9 cellular contexts compared by ENCODE assay signal in genomic region chr14:69242311-69243224, GRCh38. TPM values are rescaled to one million over a fixed set of nuclear protein-coding genes. Genes with fewer than 3 reads are reported as not detected.
DNase-seq lines count a peak whose midpoint lies in the region; ATAC-seq, FAIRE-seq and TF ChIP-seq lines count a peak whose summit lies in the region.
"Had no signal": no experiment of that assay in that cellular context is flagged by ENCODE, and none has a peak within 500 bp of the region (broad histone marks: within the 10 kb centered on the region; RNA-seq: fewer than 3 reads in every experiment).

No MANE protein-coding gene starts in this region.

- no peaks in the 10 kb centered on the region for H3K4me1 ChIP-seq in kidney (ENCODE audit: control insufficient read depth in 1 of 2, insufficient read depth in 1 of 2, low read depth in 1 of 2, low read length in 2 of 2)

- TF ChIP-seq CTCF in cardiac fibroblast (IDR thresholded peaks at IDR 0.05; ENCODE audit: low read depth, low read length) (peak; percentile 64), kidney (IDR thresholded peaks at IDR 0.05; ENCODE audit: borderline replicate concordance, extremely low read depth, insufficient read depth) (peak; percentile 69)

- ATAC-seq in GM18498 (IDR thresholded peaks at IDR 0.05; ENCODE audit: unreplicated experiment), result no peak

- intact Hi-C loops in kidney (cut with DNase I), result loop anchor here (10.0 kb wide), 1 partner anchor 212 kb away; no protein-coding TSS in a partner anchor

- H3K36me3 ChIP-seq in kidney (ENCODE audit: control insufficient read depth in 1 of 2, insufficient read depth in 2 of 2, low read length in 2 of 2), result peaks cover 21% of the 10 kb centered on the region in 2 donors
- H3K36me3 ChIP-seq: BLaER1 treated with 17β-estradiol and CSF1 and Interleukin-3, amounts not matched to agents 10 nM and 100 nM had no signal

- H3K27ac ChIP-seq in kidney (ENCODE audit: low read depth in 2 of 2, low read length in 2 of 2), result no peak overlapping the region
- H3K27ac ChIP-seq: BLaER1 treated with 17β-estradiol and CSF1 and Interleukin-3, amounts not matched to agents 10 nM and 100 nM had no signal

- no peaks in the 10 kb centered on the region for H3K9me3 ChIP-seq in kidney (ENCODE audit: control insufficient read depth in 1 of 2, low read length in 2 of 2)
- H3K9me3 ChIP-seq: BLaER1 treated with 17β-estradiol and CSF1 and Interleukin-3, amounts not matched to agents 10 nM and 100 nM had no signal

- FAIRE-seq in kidney (lab: Jason Lieb, UNC), result peak; percentile 27

- no peak overlapping the region for H3K4me3 ChIP-seq in cardiac fibroblast (replicated peaks in 1 of 2; ENCODE audit: low read depth in 2 of 2, low read length in 2 of 2)
- H3K4me3 ChIP-seq in kidney (ENCODE audit: low read length in 2 of 2), result no peak overlapping the region
- H3K4me3 ChIP-seq: BLaER1 treated with 17β-estradiol and CSF1 and Interleukin-3, amounts not matched to agents 10 nM and 100 nM had no signal

- peak; percentile 39 to 43 for DNase-seq in NCI-H187 (lab: John Stamatoyannopoulos, UW)
- no peak for DNase-seq in NCI-H187 treated with DMSO at 0.1 percent for 48 hours (lab: John Stamatoyannopoulos, UW)
- peak; percentile 31 for DNase-seq in NCI-H1048 (lab: John Stamatoyannopoulos, UW)
- DNase-seq in SW480 (ENCODE audit: low spot score), result peak; percentile 73
- DNase-seq in cardiac fibroblast (ENCODE audit: low read depth in 2 of 2), result peak; percentile 84 to 86
- no peak for DNase-seq in kidney
- DNase-seq in stimulated activated CD4-positive, alpha-beta T cell treated with anti-CD3 and anti-CD28 coated beads, Interleukin-2, amount 100 ng/mL, for 24 hours, result peak; percentile 47 to 65

- H3K9ac ChIP-seq in kidney (ENCODE audit: low read length in 2 of 2), result peak overlapping the region in 1 of 2 donors; percentile 24

RNA-seq across cellular contexts. Expression of gene GALNT16, which starts 17.4 kb away (rescaled TPM):
- total RNA-seq in kidney, result 13.1 TPM
- 15.2 TPM for polyA plus RNA-seq in kidney (ENCODE audit: insufficient read depth, low read depth, low replicate concordance)

RNA-seq across cellular contexts. Expression of gene EXD2, which starts 51.3 kb away (rescaled TPM):
- 24.5 TPM for total RNA-seq in kidney
- polyA plus RNA-seq in kidney (ENCODE audit: insufficient read depth, low read depth, low replicate concordance), result 13.7 TPM

Comparison
In these comparisons a context has a peak if more than half of its experiments do, and no peak if none do; other contexts are left out.
1. DNase-seq: peak in NCI-H187 (2 of 2), NCI-H1048 (single experiment), SW480 (single experiment), cardiac fibroblast (2 of 2) and stimulated activated CD4-positive, alpha-beta T cell treated with anti-CD3 and anti-CD28 coated beads, Interleukin-2, amount 100 ng/mL, for 24 hours (2 of 2); none in NCI-H187 treated with DMSO at 0.1 percent for 48 hours (single experiment) and kidney (single experiment).